Comparison of ENCODE assay signal across 21 cellular contexts in genomic region chr11:8030526-8031247, GRCh38. TPM values are rescaled to one million over a fixed set of nuclear protein-coding genes. Genes with fewer than 3 reads are reported as not detected.
DNase-seq lines count a peak whose midpoint lies in the region; ATAC-seq and TF ChIP-seq lines count a peak whose summit lies in the region.
"Had no signal": no experiment of that assay in that cellular context is flagged by ENCODE, and none has a peak within 500 bp of the region (broad histone marks: within the 10 kb centered on the region; RNA-seq: fewer than 3 reads in every experiment).

No MANE protein-coding gene starts in this region.

- H3K27ac Mint-ChIP-seq in activated B cell treated with CpG ODN at 0.5 μM for 24 hours, result peak overlapping the region; percentile 11
- no peak overlapping the region for H3K27ac Mint-ChIP-seq in T-helper 2 cell treated with Interferon-gamma antibody and Interleukin-4, amounts not matched to agents 5 μg/mL and 100 μg/mL, for 36 hours
- H3K27ac Mint-ChIP-seq: CD4-positive, CD25-positive, alpha-beta regulatory T cell; IgD-negative memory B cell had no signal

- DNase-seq in cardiac septum (ENCODE audit: low spot score) (peak; percentile 66), heart right ventricle (no peak), activated B cell treated with CpG ODN at 0.5 μM for 24 hours (no peak), islet precursor cell (peak; percentile 52), NCI-H1436 (lab: John Stamatoyannopoulos, UW) (no peak), NCI-H2029 treated with DMSO at 0.1 percent for 48 hours (lab: John Stamatoyannopoulos, UW) (no peak)
- DNase-seq in T-helper 2 cell treated with Interferon-gamma antibody and Interleukin-4, amounts not matched to agents 5 μg/mL and 100 μg/mL, for 36 hours (ENCODE audit: low spot score), result no peak
- DNase-seq: CD4-positive, CD25-positive, alpha-beta regulatory T cell; DMS53; MM.1S; NCI-H1694; NCI-H2081 treated with DMSO at 0.1 percent for 48 hours; NCI-H2171; NCI-H226; NCI-H510A; NCI-H69 had no signal

- no peak overlapping the region for H3K27ac ChIP-seq in heart right ventricle
- H3K27ac ChIP-seq: BLaER1, HL-60, KMS-11, SJCRH30 had no signal

- ATAC-seq in heart right ventricle (no peak), activated B cell treated with CpG ODN at 0.5 μM for 24 hours (ENCODE audit: low read depth) (no peak)

- peaks cover 6% of the 10 kb centered on the region for H3K4me1 Mint-ChIP-seq in activated B cell treated with CpG ODN at 0.5 μM for 24 hours
- peaks cover 8% of the 10 kb centered on the region for H3K4me1 Mint-ChIP-seq in T-helper 2 cell treated with Interferon-gamma antibody and Interleukin-4, amounts not matched to agents 5 μg/mL and 100 μg/mL, for 36 hours (ENCODE audit: low read depth)

- H3K4me3 ChIP-seq in heart right ventricle, result no peak overlapping the region
- H3K4me3 ChIP-seq: BLaER1 had no signal

- peaks cover 0 to 11% (median 0%) of the 10 kb centered on the region in 7 donors for H3K27me3 ChIP-seq in heart right ventricle
- H3K27me3 ChIP-seq: BLaER1, SJCRH30 had no signal

- POLR2A ChIA-PET in activated B cell treated with CpG ODN at 0.5 μM for 24 hours (lab: Charles Lee), result no interaction called here

- H3K9me3 ChIP-seq in heart right ventricle, result no peaks in the 10 kb centered on the region
- H3K9me3 ChIP-seq: BLaER1, SJCRH30 had no signal

- peaks cover 7 to 39% (median 18%) of the 10 kb centered on the region in 9 donors for H3K4me1 ChIP-seq in heart right ventricle

- H3K9me3 Mint-ChIP-seq in activated B cell treated with CpG ODN at 0.5 μM for 24 hours, result no peaks in the 10 kb centered on the region
- no peaks in the 10 kb centered on the region for H3K9me3 Mint-ChIP-seq in T-helper 2 cell treated with Interferon-gamma antibody and Interleukin-4, amounts not matched to agents 5 μg/mL and 100 μg/mL, for 36 hours
- H3K9me3 Mint-ChIP-seq: CD4-positive, CD25-positive, alpha-beta regulatory T cell; IgD-negative memory B cell had no signal

- peaks cover 32% of the 10 kb centered on the region for H3K27me3 Mint-ChIP-seq in activated B cell treated with CpG ODN at 0.5 μM for 24 hours
- peaks cover 18% of the 10 kb centered on the region for H3K27me3 Mint-ChIP-seq in T-helper 2 cell treated with Interferon-gamma antibody and Interleukin-4, amounts not matched to agents 5 μg/mL and 100 μg/mL, for 36 hours (ENCODE audit: low read depth)

- no peaks in the 10 kb centered on the region for H3K36me3 ChIP-seq in heart right ventricle
- H3K36me3 ChIP-seq: BLaER1, SJCRH30 had no signal

- no peak for TF ChIP-seq CTCF in heart right ventricle (IDR thresholded peaks at IDR 0.05)
- no peak for TF ChIP-seq CTCF in activated B cell treated with CpG ODN at 0.5 μM for 24 hours (IDR thresholded peaks at IDR 0.05)

- no peak overlapping the region for H3K4me3 Mint-ChIP-seq in activated B cell treated with CpG ODN at 0.5 μM for 24 hours
- no peak overlapping the region for H3K4me3 Mint-ChIP-seq in T-helper 2 cell treated with Interferon-gamma antibody and Interleukin-4, amounts not matched to agents 5 μg/mL and 100 μg/mL, for 36 hours
- H3K4me3 Mint-ChIP-seq: CD4-positive, CD25-positive, alpha-beta regulatory T cell; IgD-negative memory B cell had no signal

- 67 to 79% methylated on average over 8 of the region's 8 CpGs for WGBS in heart right ventricle, 2 donors

- no peaks in the 10 kb centered on the region for H3K36me3 Mint-ChIP-seq in activated B cell treated with CpG ODN at 0.5 μM for 24 hours (ENCODE audit: low read depth)
- no peaks in the 10 kb centered on the region for H3K36me3 Mint-ChIP-seq in T-helper 2 cell treated with Interferon-gamma antibody and Interleukin-4, amounts not matched to agents 5 μg/mL and 100 μg/mL, for 36 hours (ENCODE audit: low read depth)
- H3K36me3 Mint-ChIP-seq: CD4-positive, CD25-positive, alpha-beta regulatory T cell; IgD-negative memory B cell had no signal

- intact Hi-C loops in cardiac septum (cut with DNase I) (no loop called here), heart right ventricle (cut with DNase I) (loop anchor here in 6 of 10 donors (5.0 to 10.0 kb wide), 6 partner anchors 37 to 67 kb away; no protein-coding TSS in a partner anchor), activated B cell treated with CpG ODN at 0.5 μM for 24 hours (cut with micrococcal nuclease) (no loop called here)

- CTCF ChIA-PET in activated B cell treated with CpG ODN at 0.5 μM for 24 hours (lab: Charles Lee), result interaction anchor here (3.1 kb wide), 1 partner anchor 68 kb away, joined by 30 read pairs; no protein-coding TSS in a partner anchor

RNA-seq across cellular contexts. Expression of gene EIF3F, which starts 43.5 kb away (rescaled TPM):
- total RNA-seq in cardiac septum, result 123 TPM
- 100 to 1,000 TPM; 142 to 176 (median 157) TPM for total RNA-seq in heart right ventricle
- polyA plus RNA-seq in heart right ventricle, result 100 to 1,000 TPM in 1 of 2 donors, 10 to 100 TPM in 1; 63.2 to 386 TPM
- 367 and 396 TPM in 2 replicates for total RNA-seq in activated B cell treated with CpG ODN at 0.5 μM for 24 hours

RNA-seq across cellular contexts. Expression of gene TUB, which starts 50.3 kb away (rescaled TPM):
- total RNA-seq in cardiac septum, result 12.2 TPM
- total RNA-seq in heart right ventricle, result 10 to 100 TPM; 11.6 to 28.2 (median 20.2) TPM
- 1 to 10 TPM; 2.4 to 3.7 TPM for polyA plus RNA-seq in heart right ventricle
- total RNA-seq in activated B cell treated with CpG ODN at 0.5 μM for 24 hours, result not detected in 2 replicates
- polyA plus RNA-seq: IgD-negative memory B cell had no signal

Comparison
In these comparisons a context has a peak if more than half of its experiments do, and no peak if none do; other contexts are left out.
1. DNase-seq: peak in cardiac septum (single experiment) and islet precursor cell (single experiment); none in heart right ventricle (0 of 2), activated B cell treated with CpG ODN at 0.5 μM for 24 hours (single experiment), T-helper 2 cell treated with Interferon-gamma antibody and Interleukin-4, amounts not matched to agents 5 μg/mL and 100 μg/mL, for 36 hours (single experiment), NCI-H1436 (single experiment) and NCI-H2029 treated with DMSO at 0.1 percent for 48 hours (single experiment).
2. intact Hi-C loops: an anchor here in heart right ventricle (5.0 to 10.0 kb wide); none called in cardiac septum and activated B cell treated with CpG ODN at 0.5 μM for 24 hours.
3. RNA of gene TUB, which starts 50.3 kb away (total RNA-seq): 11.6 to 28.2 TPM in heart right ventricle and 12.2 TPM in cardiac septum (single experiment); not detected in activated B cell treated with CpG ODN at 0.5 μM for 24 hours; every median in the first group is over 10 times any median in the second.